13 cellular contexts compared by ENCODE assay signal in the genomic region with DNA sequence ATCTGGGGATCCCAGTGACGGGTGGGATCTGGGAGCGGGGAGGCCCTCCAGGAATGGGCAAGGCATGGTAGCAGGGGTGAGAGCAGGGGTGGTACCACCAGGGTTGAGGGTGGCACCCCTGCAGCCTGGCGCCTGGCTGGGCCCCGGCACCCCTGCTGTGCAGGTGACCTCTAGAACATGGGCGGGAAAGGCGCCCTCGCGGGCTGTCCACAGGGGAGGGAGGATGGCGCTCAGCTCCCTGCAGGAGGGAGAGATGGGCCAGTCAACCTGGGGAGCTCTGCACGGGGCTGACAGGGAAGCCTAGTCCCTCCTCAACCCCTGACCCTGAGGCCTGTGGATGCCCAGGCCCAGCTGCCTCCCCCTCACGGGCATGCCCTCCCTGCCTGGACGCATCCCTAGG.
DNase-seq lines count a peak whose midpoint lies in the region; ATAC-seq, FAIRE-seq and TF ChIP-seq lines count a peak whose summit lies in the region.
"Had no signal": no experiment of that assay in that cellular context is flagged by ENCODE, and none has a peak within 500 bp of the region (broad histone marks: within the 10 kb centered on the region; RNA-seq: fewer than 3 reads in every experiment).

No MANE protein-coding gene starts in this region.

- H3K27me3 ChIP-seq in right atrium auricular region (no peaks in the 10 kb centered on the region), Panc1 (ENCODE audit: control insufficient read depth, insufficient read depth, low read length) (no peaks in the 10 kb centered on the region)

- ATAC-seq in Right ventricle myocardium inferior, result no peak
- peak; percentile 11 to 25; a peak in 4 of 6 replicates for ATAC-seq in A549
- ATAC-seq in Panc1, result peak; percentile 59
- no peak for ATAC-seq in stimulated activated naive B cell treated with anti-CD40 and anti-IgM and Interleukin-4, amounts not matched to agents 10 μg/mL and 1 μg/mL and 100 μg/mL, for 72 hours (replicated peaks)
- ATAC-seq: HCT116 had no signal

- H3K36me3 ChIP-seq in right atrium auricular region, result no peaks in the 10 kb centered on the region
- H3K36me3 ChIP-seq in Panc1 (ENCODE audit: control insufficient read depth, insufficient read depth, low read length), result no peaks in the 10 kb centered on the region
- H3K36me3 ChIP-seq: BLaER1 treated with 17β-estradiol and CSF1 and Interleukin-3, amounts not matched to agents 10 nM and 100 nM had no signal

- H3K27me3 Mint-ChIP-seq in stimulated activated naive B cell treated with anti-CD40 and anti-IgM and Interleukin-4, amounts not matched to agents 10 μg/mL and 1 μg/mL and 100 μg/mL, for 72 hours, result peaks cover 66 to 83% of the 10 kb centered on the region in 2 donors

- peaks cover 0 to 5% of the 10 kb centered on the region in 2 donors for H3K9me3 Mint-ChIP-seq in stimulated activated naive B cell treated with anti-CD40 and anti-IgM and Interleukin-4, amounts not matched to agents 10 μg/mL and 1 μg/mL and 100 μg/mL, for 72 hours
- H3K9me3 Mint-ChIP-seq: CD4-positive, CD25-positive, alpha-beta regulatory T cell had no signal

- FAIRE-seq in A549 (lab: Jason Lieb, UNC), result no peak
- FAIRE-seq: H54 had no signal

- TF ChIP-seq POLR2A in A549 (IDR thresholded peaks at IDR 0.05; ENCODE audit: low read length), result no peak

- no peak for TF ChIP-seq EP300 in A549 (IDR thresholded peaks at IDR 0.05)

- DNase-seq in Right ventricle myocardium inferior (ENCODE audit: missing footprints), result peak; percentile 26
- no peak for DNase-seq in right atrium auricular region (ENCODE audit: low spot score)
- DNase-seq in A549 (ENCODE audit: low read depth in 1 of 2, low spot score in 1 of 2), result no peak
- DNase-seq in Panc1 (ENCODE audit: low read depth, low spot score), result no peak
- peak; percentile 69 for DNase-seq in myocyte (ENCODE audit: low read depth)
- DNase-seq in DMS153 (lab: John Stamatoyannopoulos, UW), result no peak
- DNase-seq in stimulated activated naive B cell treated with anti-CD40 and anti-IgM and Interleukin-4, amounts not matched to agents 10 μg/mL and 1 μg/mL and 100 μg/mL, for 72 hours, result no peak
- DNase-seq: 8988T; ACHN; CD4-positive, CD25-positive, alpha-beta regulatory T cell had no signal

- no peak for TF ChIP-seq RAD21 in A549 (conservative IDR thresholded peaks at IDR 0.05 in 1 of 2, IDR thresholded peaks at IDR 0.05 in 1 of 2)

- H3K4me1 Mint-ChIP-seq in stimulated activated naive B cell treated with anti-CD40 and anti-IgM and Interleukin-4, amounts not matched to agents 10 μg/mL and 1 μg/mL and 100 μg/mL, for 72 hours, result peaks cover 8 to 11% of the 10 kb centered on the region in 2 donors

- peaks cover 0 to 17% of the 10 kb centered on the region in 2 donors for H3K4me1 ChIP-seq in right atrium auricular region
- H3K4me1 ChIP-seq in A549, result peaks cover 7% of the 10 kb centered on the region; the same call in 1 of the 3 replicates
- H3K4me1 ChIP-seq in Panc1 (ENCODE audit: control insufficient read depth, insufficient read depth, low read length), result peaks cover 46% of the 10 kb centered on the region

- H3K36me3 Mint-ChIP-seq in stimulated activated naive B cell treated with anti-CD40 and anti-IgM and Interleukin-4, amounts not matched to agents 10 μg/mL and 1 μg/mL and 100 μg/mL, for 72 hours, result no peaks in the 10 kb centered on the region

- no TSS peak for BruUV-seq in Panc1 (replicated peaks; lab: Mats Ljungman, UMichigan)

- 57% methylated on average over 9 of the region's 12 CpGs for WGBS in A549 (ENCODE audit: missing lambda C conversion rate)

- TF ChIP-seq CTCF in right atrium auricular region (IDR thresholded peaks at IDR 0.05) (no peak), A549 (IDR thresholded peaks at IDR 0.05) (no peak), Panc1 (IDR thresholded peaks at IDR 0.05) (no peak)

- no peak overlapping the region for H3K4me3 Mint-ChIP-seq in stimulated activated naive B cell treated with anti-CD40 and anti-IgM and Interleukin-4, amounts not matched to agents 10 μg/mL and 1 μg/mL and 100 μg/mL, for 72 hours
- H3K4me3 Mint-ChIP-seq: CD4-positive, CD25-positive, alpha-beta regulatory T cell had no signal

- in situ Hi-C loops in Panc1 (cut with HindIII; ENCODE audit: low pct_unique_long_range_greater_than_20kb, low sequenced_read_pairs), result no loop called here

- intact Hi-C loops in Right ventricle myocardium inferior (cut with DNase I), result no loop called here
- intact Hi-C loops in Panc1 (cut with micrococcal nuclease; ENCODE audit: unreplicated experiment), result no loop called here

- H3K4me2 ChIP-seq in A549, result no peak overlapping the region
- H3K4me2 ChIP-seq: BLaER1 treated with 17β-estradiol and CSF1 and Interleukin-3, amounts not matched to agents 10 nM and 100 nM had no signal

- H3K9me3 ChIP-seq in right atrium auricular region (no peaks in the 10 kb centered on the region), A549 (no peaks in the 10 kb centered on the region), Panc1 (ENCODE audit: control insufficient read depth, insufficient read depth, low read depth, low read length) (no peaks in the 10 kb centered on the region)
- H3K9me3 ChIP-seq: BLaER1 treated with 17β-estradiol and CSF1 and Interleukin-3, amounts not matched to agents 10 nM and 100 nM had no signal

- no peak overlapping the region for H3K27ac Mint-ChIP-seq in stimulated activated naive B cell treated with anti-CD40 and anti-IgM and Interleukin-4, amounts not matched to agents 10 μg/mL and 1 μg/mL and 100 μg/mL, for 72 hours
- H3K27ac Mint-ChIP-seq: CD4-positive, CD25-positive, alpha-beta regulatory T cell had no signal

- CTCF ChIA-PET in A549 (lab: Yijun Ruan, JAX) (interaction anchor here (1.0 to 1.2 kb wide), 2 partner anchors 11 to 39 kb away, joined by 3 to 4 read pairs; no protein-coding TSS in a partner anchor), Panc1 (lab: Charles Lee) (interaction anchor here (0.6 kb wide), 1 partner anchor 83 kb away, joined by 3 read pairs; no protein-coding TSS in a partner anchor)

- no peak overlapping the region for H3K4me3 ChIP-seq in right atrium auricular region
- no peak overlapping the region for H3K4me3 ChIP-seq in A549
- H3K4me3 ChIP-seq in Panc1 (ENCODE audit: low read depth in 2 of 2, low read length in 2 of 2), result no peak overlapping the region
- H3K4me3 ChIP-seq: BLaER1 treated with 17β-estradiol and CSF1 and Interleukin-3, amounts not matched to agents 10 nM and 100 nM had no signal

- no peak overlapping the region for H3K27ac ChIP-seq in right atrium auricular region
- H3K27ac ChIP-seq in A549, result no peak overlapping the region
- H3K27ac ChIP-seq in Panc1 (ENCODE audit: low read length), result peak overlapping the region; percentile 75
- H3K27ac ChIP-seq: BLaER1 treated with 17β-estradiol and CSF1 and Interleukin-3, amounts not matched to agents 10 nM and 100 nM had no signal

- POLR2A ChIA-PET in A549 (lab: Yijun Ruan, JAX) (no interaction called here), Panc1 (lab: Charles Lee) (no interaction called here)

TF ChIP-seq in A549, 52 proteins besides CTCF, POLR2A, EP300 and RAD21:
- no peak for TF ChIP-seq RCOR1 (IDR thresholded peaks at IDR 0.05; ENCODE audit: low read depth, low read length)
- TF ChIP-seq, protein P1, sequence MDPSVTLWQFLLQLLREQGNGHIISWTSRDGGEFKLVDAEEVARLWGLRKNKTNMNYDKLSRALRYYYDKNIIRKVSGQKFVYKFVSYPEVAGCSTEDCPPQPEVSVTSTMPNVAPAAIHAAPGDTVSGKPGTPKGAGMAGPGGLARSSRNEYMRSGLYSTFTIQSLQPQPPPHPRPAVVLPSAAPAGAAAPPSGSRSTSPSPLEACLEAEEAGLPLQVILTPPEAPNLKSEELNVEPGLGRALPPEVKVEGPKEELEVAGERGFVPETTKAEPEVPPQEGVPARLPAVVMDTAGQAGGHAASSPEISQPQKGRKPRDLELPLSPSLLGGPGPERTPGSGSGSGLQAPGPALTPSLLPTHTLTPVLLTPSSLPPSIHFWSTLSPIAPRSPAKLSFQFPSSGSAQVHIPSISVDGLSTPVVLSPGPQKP (IDR thresholded peaks at IDR 0.05; ENCODE audit: low read depth, low read length), result no peak

Comparison
In these comparisons a context has a peak if more than half of its experiments do, and no peak if none do; other contexts are left out.
1. DNase-seq: peak in Right ventricle myocardium inferior (single experiment) and myocyte (single experiment); none in right atrium auricular region (single experiment), A549 (0 of 2), Panc1 (single experiment), DMS153 (single experiment) and stimulated activated naive B cell treated with anti-CD40 and anti-IgM and Interleukin-4, amounts not matched to agents 10 μg/mL and 1 μg/mL and 100 μg/mL, for 72 hours (single experiment).
2. ATAC-seq: peak in A549 (2 of 2) and Panc1 (single experiment); none in Right ventricle myocardium inferior (single experiment) and stimulated activated naive B cell treated with anti-CD40 and anti-IgM and Interleukin-4, amounts not matched to agents 10 μg/mL and 1 μg/mL and 100 μg/mL, for 72 hours (0 of 2).